Comparison of ENCODE assay signal across 19 cellular contexts in the genomic region with DNA sequence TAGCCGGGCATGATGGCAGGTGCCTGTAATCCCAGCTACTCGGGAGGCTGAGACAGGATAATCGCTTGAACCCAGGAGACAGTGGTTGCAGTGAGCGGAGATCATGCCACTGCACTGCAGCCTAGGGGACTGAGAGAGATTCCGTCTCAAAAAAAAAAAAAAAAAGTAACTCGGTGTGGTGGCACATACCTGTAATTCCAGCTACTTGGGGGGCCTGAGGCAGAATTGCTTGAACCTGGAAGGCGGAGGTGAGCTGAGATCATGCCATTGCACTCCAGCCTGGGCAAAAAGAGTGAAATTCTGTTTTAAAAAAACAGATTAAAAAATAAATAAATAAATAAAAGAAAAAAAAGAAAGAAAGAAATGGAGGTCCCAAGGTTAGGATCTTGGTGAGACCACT. TPM values are rescaled to one million over a fixed set of nuclear protein-coding genes. Genes with fewer than 3 reads are reported as not detected.
DNase-seq lines count a peak whose midpoint lies in the region; ATAC-seq and TF ChIP-seq lines count a peak whose summit lies in the region.
"Had no signal": no experiment of that assay in that cellular context is flagged by ENCODE, and none has a peak within 500 bp of the region (broad histone marks: within the 10 kb centered on the region; RNA-seq: fewer than 3 reads in every experiment).

No MANE protein-coding gene starts in this region.

- H3K4me3 Mint-ChIP-seq in endodermal cell = no peak overlapping the region
- H3K4me3 Mint-ChIP-seq: B cell; CD8-positive, alpha-beta T cell; HFFc6 had no signal

- DNase-seq in ELF-1 (ENCODE audit: low read depth, low spot score) = peak; percentile 53
- DNase-seq in RWPE1 (ENCODE audit: low spot score) = no peak
- no peak for DNase-seq in epithelial cell of prostate (ENCODE audit: low read depth, low spot score)
- peak; percentile 15 for DNase-seq in spleen
- no peak for DNase-seq in endodermal cell
- no peak for DNase-seq in vagina (ENCODE audit: extremely low spot score in 2 of 2)
- DNase-seq in left lobe of liver (ENCODE audit: low spot score) = no peak
- DNase-seq: 8988T; Calu3; CD8-positive, alpha-beta T cell; DMS79 treated with DMSO at 0.1 percent for 48 hours; GM23248; H7; HFFc6 had no signal

- CTCF ChIA-PET in RWPE1 (lab: Yijun Ruan, JAX) = interaction anchor here (0.6 kb wide), 1 partner anchor 82 kb away, joined by 5 read pairs; no protein-coding TSS in a partner anchor

- no peak for ATAC-seq in GM19463 (IDR thresholded peaks at IDR 0.05; ENCODE audit: unreplicated experiment)
- no peak for ATAC-seq in left lobe of liver
- ATAC-seq: CD8-positive, alpha-beta T cell; GM12878; HCT116 had no signal

- H3K9me3 ChIP-seq in spleen (no peaks in the 10 kb centered on the region), endodermal cell (ENCODE audit: control insufficient read depth, low read length) (no peaks in the 10 kb centered on the region), vagina (no peaks in the 10 kb centered on the region)
- H3K9me3 ChIP-seq: BLaER1 treated with 17β-estradiol and CSF1 and Interleukin-3, amounts not matched to agents 10 nM and 100 nM had no signal

- TF ChIP-seq CTCF in RWPE1 (conservative IDR thresholded peaks at IDR 0.05; ENCODE audit: low read depth) (no peak), spleen (IDR thresholded peaks at IDR 0.05 in 8 of 11, conservative IDR thresholded peaks at IDR 0.05 in 3 of 11) (no peak), endodermal cell (conservative IDR thresholded peaks at IDR 0.05) (no peak), vagina (IDR thresholded peaks at IDR 0.05) (no peak)

- intact Hi-C loops in spleen (cut with DNase I; ENCODE audit: low total_unique reads) = loop anchor here (10.0 kb wide), 1 partner anchor 303 kb away; the partner anchor contains the start of genes HTD2 and RPP14
- intact Hi-C loops in vagina (cut with DNase I) = no loop called here

- no peaks in the 10 kb centered on the region for H3K27me3 Mint-ChIP-seq in endodermal cell (ENCODE audit: insufficient read depth)
- H3K27me3 Mint-ChIP-seq: B cell had no signal

- H3K27ac ChIP-seq in RWPE1 (peak overlapping the region; percentile 65), epithelial cell of prostate (peak overlapping the region; percentile 99), spleen (no peak overlapping the region), endodermal cell (ENCODE audit: low read depth, low read length) (no peak overlapping the region), vagina (no peak overlapping the region)
- H3K27ac ChIP-seq: BLaER1 treated with 17β-estradiol and CSF1 and Interleukin-3, amounts not matched to agents 10 nM and 100 nM; GM23248 had no signal

- no peak overlapping the region for H3K27ac Mint-ChIP-seq in endodermal cell
- H3K27ac Mint-ChIP-seq: B cell; CD8-positive, alpha-beta T cell; HFFc6 had no signal

- H3K36me3 ChIP-seq in spleen (no peaks in the 10 kb centered on the region), endodermal cell (ENCODE audit: control insufficient read depth, insufficient read depth, low read length) (no peaks in the 10 kb centered on the region), vagina (no peaks in the 10 kb centered on the region)
- H3K36me3 ChIP-seq: BLaER1 treated with 17β-estradiol and CSF1 and Interleukin-3, amounts not matched to agents 10 nM and 100 nM had no signal

- POLR2A ChIA-PET in RWPE1 (lab: Yijun Ruan, JAX; ENCODE audit: low non-redundant PET) = no interaction called here

- 91 to 98% (median 97%) methylated on average over 7 of the region's 7 CpGs for WGBS in spleen, 5 donors
- WGBS in endodermal cell (ENCODE audit: insufficient coverage in 1 of 2, insufficient read length in 1 of 2), 2 experiments = 88 to 93% methylated on average over 4 to 7 of the region's 7 CpGs

- H3K4me1 Mint-ChIP-seq in endodermal cell = peaks cover 23% of the 10 kb centered on the region

- H3K36me3 Mint-ChIP-seq in endodermal cell (ENCODE audit: low read depth) = no peaks in the 10 kb centered on the region
- H3K36me3 Mint-ChIP-seq: CD8-positive, alpha-beta T cell had no signal

- H3K4me1 ChIP-seq in spleen (peaks cover 4 to 15% (median 11%) of the 10 kb centered on the region in 6 donors), endodermal cell (ENCODE audit: control insufficient read depth, insufficient read depth, low read length) (peaks cover 13% of the 10 kb centered on the region), vagina (peaks cover 11% of the 10 kb centered on the region)

- H3K27me3 ChIP-seq in spleen (replicated peaks in 1 of 7) (no peaks in the 10 kb centered on the region), endodermal cell (ENCODE audit: control insufficient read depth, insufficient read depth, low read length, poor library complexity, severe bottlenecking) (no peaks in the 10 kb centered on the region), vagina (no peaks in the 10 kb centered on the region)
- H3K27me3 ChIP-seq: BLaER1 treated with 17β-estradiol and CSF1 and Interleukin-3, amounts not matched to agents 10 nM and 100 nM had no signal

- H3K4me3 ChIP-seq in spleen (no peak overlapping the region), endodermal cell (ENCODE audit: low read length) (no peak overlapping the region), vagina (no peak overlapping the region)
- H3K4me3 ChIP-seq: BLaER1 treated with 17β-estradiol and CSF1 and Interleukin-3, amounts not matched to agents 10 nM and 100 nM; GM12878; GM23248 had no signal

- H3K9ac ChIP-seq in endodermal cell (ENCODE audit: extremely low read depth, low read length, poor library complexity, severe bottlenecking) = no peak overlapping the region
- H3K9ac ChIP-seq: BLaER1 treated with 17β-estradiol and CSF1 and Interleukin-3, amounts not matched to agents 10 nM and 100 nM; GM23248 had no signal

- TF ChIP-seq POLR2A in spleen (IDR thresholded peaks at IDR 0.05) (no peak), vagina (IDR thresholded peaks at IDR 0.05) (no peak)

- H3K9me3 Mint-ChIP-seq in endodermal cell = no peaks in the 10 kb centered on the region
- H3K9me3 Mint-ChIP-seq: CD8-positive, alpha-beta T cell; HFFc6 had no signal

RNA-seq across cellular contexts. Expression of gene FLNB, which starts 6.2 kb away (rescaled TPM):
- total RNA-seq in spleen (100 to 1,000 TPM in 4 of 7 donors, 10 to 100 TPM in 3; 77.5 to 163 (median 111) TPM), endodermal cell (100 to 1,000 TPM; 212 to 221 TPM), vagina (147 TPM), left lobe of liver (52.8 TPM)
- 10 to 100 TPM; 38.9 to 70.3 (median 49.4) TPM for polyA plus RNA-seq in spleen
- 86.0 TPM for polyA plus RNA-seq in endodermal cell (2013, experiment 1 of 2)
- 96.0 TPM for polyA plus RNA-seq in endodermal cell (2013, experiment 2 of 2)

Comparison
In these comparisons a context has a peak if more than half of its experiments do, and no peak if none do; other contexts are left out.
1. DNase-seq: peak in ELF-1 (single experiment) and spleen (single experiment); none in RWPE1 (single experiment), epithelial cell of prostate (single experiment), endodermal cell (single experiment), vagina (0 of 2) and left lobe of liver (single experiment).
2. H3K27ac ChIP-seq: peak in RWPE1 (single experiment) and epithelial cell of prostate (single experiment); none in spleen (0 of 8), endodermal cell (single experiment) and vagina (single experiment).